8 cellular contexts compared by ENCODE assay signal in genomic region chr4:1711906-1712215, GRCh38. TPM values are rescaled to one million over a fixed set of nuclear protein-coding genes. Genes with fewer than 3 reads are reported as not detected.
A peak's percentile ranks its signal among the peaks of the same experiment; 100 is the strongest.
DNase-seq lines count a peak whose midpoint lies in the region; ATAC-seq, FAIRE-seq and TF ChIP-seq lines count a peak whose summit lies in the region.

No MANE protein-coding gene starts in this region.

- no peak for FAIRE-seq in A549 (lab: Jason Lieb, UNC)

- TF ChIP-seq POLR2A in A549 (IDR thresholded peaks at IDR 0.05; ENCODE audit: low read length): no peak

- H3K27me3 ChIP-seq in SU-DHL-6 (ENCODE audit: low read length): no peaks in the 10 kb centered on the region

- no peak for TF ChIP-seq CTCF in A549 (IDR thresholded peaks at IDR 0.05)
- no peak for TF ChIP-seq CTCF in SU-DHL-6 (IDR thresholded peaks at IDR 0.05; ENCODE audit: insufficient read depth, low read length, poor library complexity, severe bottlenecking)
- TF ChIP-seq CTCF in fibroblast of villous mesenchyme (IDR thresholded peaks at IDR 0.05; ENCODE audit: insufficient read depth, low read depth, low read length): no peak
- no peak for TF ChIP-seq CTCF in retinal pigment epithelial cell (conservative IDR thresholded peaks at IDR 0.05; ENCODE audit: low read depth, low read length)

- H3K4me2 ChIP-seq in A549 (peak overlapping the region; percentile 96), SU-DHL-6 (ENCODE audit: low read depth, low read length, poor library complexity, severe bottlenecking) (peak overlapping the region; percentile 71)

- no CpG with 5 or more reads among the region's 46 CpGs for WGBS in A549 (ENCODE audit: missing lambda C conversion rate)

- peaks cover 18% of the 10 kb centered on the region for H4K20me1 ChIP-seq in SU-DHL-6 (ENCODE audit: low read depth, low read length)

- peak overlapping the region; percentile 92 for H3K9ac ChIP-seq in SU-DHL-6 (ENCODE audit: low read length)

- H3K79me2 ChIP-seq in SU-DHL-6 (ENCODE audit: insufficient read depth, low read length): peaks cover 85% of the 10 kb centered on the region

- H3K4me1 ChIP-seq in A549: peaks cover 40% of the 10 kb centered on the region

- ATAC-seq in A549: peak; percentile 2 to 38; a peak in 4 of 6 replicates
- ATAC-seq in GM21528 (IDR thresholded peaks at IDR 0.05; ENCODE audit: low FRiP score, unreplicated experiment): peak; percentile 21

- CTCF ChIA-PET in A549 (lab: Yijun Ruan, JAX): interaction anchor here (1.8 to 3.5 kb wide), 3 partner anchors 15 to 18 kb away, joined by 4 to 17 read pairs (median 17); no protein-coding TSS in a partner anchor

- peaks cover 10% of the 10 kb centered on the region; the same call in 1 of the 2 replicates for H3K36me3 ChIP-seq in SU-DHL-6 (ENCODE audit: low read length)

- DNase-seq in A549 (ENCODE audit: low read depth in 1 of 2, low spot score in 1 of 2): no peak
- no peak for DNase-seq in fibroblast of villous mesenchyme (ENCODE audit: low read depth)
- DNase-seq in retinal pigment epithelial cell (ENCODE audit: low read depth): no peak
- no peak for DNase-seq in DMS53 (lab: John Stamatoyannopoulos, UW)
- DNase-seq in OCI-M2 (lab: John Stamatoyannopoulos, UW; ENCODE audit: unreplicated experiment): no peak
- DNase-seq in KG1 (lab: John Stamatoyannopoulos, UW): no peak

- H2AFZ ChIP-seq in SU-DHL-6 (ENCODE audit: low read depth, low read length, severe bottlenecking): no peak overlapping the region

- H3F3A ChIP-seq in SU-DHL-6 (ENCODE audit: insufficient read depth): peaks cover 37% of the 10 kb centered on the region

- no peaks in the 10 kb centered on the region for H3K9me3 ChIP-seq in A549
- no peaks in the 10 kb centered on the region for H3K9me3 ChIP-seq in SU-DHL-6 (ENCODE audit: insufficient read depth, low read length)

- H3K4me3 ChIP-seq in A549 (peak overlapping the region; percentile 85), SU-DHL-6 (ENCODE audit: insufficient read depth, low read length, poor library complexity, severe bottlenecking) (peak overlapping the region; percentile 79), fibroblast of villous mesenchyme (ENCODE audit: low read depth, low read length) (peak overlapping the region; percentile 84), retinal pigment epithelial cell (ENCODE audit: low read length) (peak overlapping the region; percentile 89)

- H3K9me2 ChIP-seq in SU-DHL-6 (replicated peaks; ENCODE audit: insufficient read depth, low read length): no peaks in the 10 kb centered on the region

- H3K27ac ChIP-seq in A549: peak overlapping the region; percentile 99 to 100
- H3K27ac ChIP-seq in SU-DHL-6 (ENCODE audit: low read depth, low read length): peak overlapping the region; percentile 90

- TF ChIP-seq EP300 in A549 (IDR thresholded peaks at IDR 0.05): no peak

- POLR2A ChIA-PET in A549 (lab: Yijun Ruan, JAX): interaction anchor here (0.6 to 2.2 kb wide), 7 partner anchors 10 to 364 kb away, joined by 4 to 21 read pairs (median 5); partner anchors contain the start of genes TACC3, TMEM129 and UVSSA

- no peak for TF ChIP-seq RAD21 in A549 (conservative IDR thresholded peaks at IDR 0.05 in 1 of 2, IDR thresholded peaks at IDR 0.05 in 1 of 2)

TF ChIP-seq in A549, 52 proteins besides CTCF, POLR2A, EP300 and RAD21:
- TF ChIP-seq PHF8 (IDR thresholded peaks at IDR 0.05; ENCODE audit: borderline replicate concordance, low read depth): peak; percentile 5; the same call in 1 of the 2 replicates
- no peak for TF ChIP-seq ZSCAN20 (CRISPR knock-in tag; IDR thresholded peaks at IDR 0.05)

RNA-seq across cellular contexts. Expression of gene SLBP, which starts 0.3 kb away (rescaled TPM):
- polyA plus RNA-seq in A549 (2011; rRNA removed) (66.7 and 89.9 TPM in 2 replicates), A549 (2017; fragmentation: RNase III; extraction: RNeasy Plus Mini Kit Qiagen cat#74134 plus additional on column Dnase treatment) (80.5 to 88.6 TPM (median 84.6 TPM) in 3 replicates)
- polyA plus RNA-seq in A549 (2012; cell fraction: cytosol; rRNA removed): 50.6 and 56.4 TPM in 2 replicates
- polyA plus RNA-seq in A549 (2012; cell fraction: nucleus; rRNA removed): 31.6 and 38.1 TPM in 2 replicates
- polyA minus RNA-seq in A549 (2011; rRNA and poly(A)+ RNA removed): 14.0 and 18.2 TPM in 2 replicates
- 63.0 and 69.6 TPM in 2 replicates for total RNA-seq in fibroblast of villous mesenchyme

RNA-seq across cellular contexts. Expression of gene TMEM129, which starts 9.3 kb away (rescaled TPM):
- polyA plus RNA-seq in A549 (2011; rRNA removed) (12.7 and 15.5 TPM in 2 replicates), A549 (2017; fragmentation: RNase III; extraction: RNeasy Plus Mini Kit Qiagen cat#74134 plus additional on column Dnase treatment) (15.0 to 20.5 TPM (median 20.4 TPM) in 3 replicates)
- 21.6 and 36.9 TPM in 2 replicates for polyA plus RNA-seq in A549 (2012; cell fraction: cytosol; rRNA removed)
- polyA plus RNA-seq in A549 (2012; cell fraction: nucleus; rRNA removed): 39.4 and 63.8 TPM in 2 replicates
- 8.1 and 15.3 TPM in 2 replicates for polyA minus RNA-seq in A549 (2011; rRNA and poly(A)+ RNA removed)
- total RNA-seq in fibroblast of villous mesenchyme: 31.1 and 34.5 TPM in 2 replicates

RNA-seq across cellular contexts. Expression of gene TACC3, which starts 9.5 kb away (rescaled TPM):
- polyA plus RNA-seq in A549 (2011; rRNA removed) (25.9 and 31.4 TPM in 2 replicates), A549 (2017; fragmentation: RNase III; extraction: RNeasy Plus Mini Kit Qiagen cat#74134 plus additional on column Dnase treatment) (67.3 to 77.2 TPM (median 70.6 TPM) in 3 replicates)
- 75.8 and 76.6 TPM in 2 replicates for polyA plus RNA-seq in A549 (2012; cell fraction: cytosol; rRNA removed)
- polyA plus RNA-seq in A549 (2012; cell fraction: nucleus; rRNA removed): 168 and 176 TPM in 2 replicates
- polyA minus RNA-seq in A549 (2011; rRNA and poly(A)+ RNA removed): 17.1 and 23.8 TPM in 2 replicates
- 9.0 and 16.0 TPM in 2 replicates for total RNA-seq in fibroblast of villous mesenchyme

RNA-seq across cellular contexts. Expression of gene FAM53A, which starts 27.7 kb away (rescaled TPM):
- polyA plus RNA-seq in A549 (2011; rRNA removed) (0.74 and 1.2 TPM in 2 replicates), A549 (2017; fragmentation: RNase III; extraction: RNeasy Plus Mini Kit Qiagen cat#74134 plus additional on column Dnase treatment) (0.56 to 1.1 TPM (median 0.87 TPM) in 3 replicates)
- polyA plus RNA-seq in A549 (2012; cell fraction: cytosol; rRNA removed): 0.86 and 1.1 TPM in 2 replicates
- 3.6 and 3.7 TPM in 2 replicates for polyA plus RNA-seq in A549 (2012; cell fraction: nucleus; rRNA removed)
- 2.1 and 2.3 TPM in 2 replicates for polyA minus RNA-seq in A549 (2011; rRNA and poly(A)+ RNA removed)
- total RNA-seq in fibroblast of villous mesenchyme: 0.86 and 2.3 TPM in 2 replicates
